In genomic region chr11:73995247-73995646, GRCh38 we compare ENCODE assay signal across 10 cellular contexts. TPM values are rescaled to one million over a fixed set of nuclear protein-coding genes. Genes with fewer than 3 reads are reported as not detected.
DNase-seq lines count a peak whose midpoint lies in the region; ATAC-seq and TF ChIP-seq lines count a peak whose summit lies in the region.
"Had no signal": no experiment of that assay in that cellular context is flagged by ENCODE, and none has a peak within 500 bp of the region (broad histone marks: within the 10 kb centered on the region; RNA-seq: fewer than 3 reads in every experiment).

No MANE protein-coding gene starts in this region.

- H3K4me2 ChIP-seq in OCI-LY3 (ENCODE audit: low read length) = peak overlapping the region; percentile 54
- no peak overlapping the region for H3K4me2 ChIP-seq in GM23338

- H3K9me3 ChIP-seq in OCI-LY3 (ENCODE audit: insufficient read depth, low read length) = no peaks in the 10 kb centered on the region
- H3K9me3 ChIP-seq: thoracic aorta had no signal

- H3K27ac Mint-ChIP-seq in GM23338 = no peak overlapping the region

- H3K27me3 ChIP-seq in OCI-LY3 (ENCODE audit: low read depth, low read length) (no peaks in the 10 kb centered on the region), GM23338 (ENCODE audit: insufficient read depth) (no peaks in the 10 kb centered on the region)

- peaks cover 2% of the 10 kb centered on the region for H3K27me3 Mint-ChIP-seq in GM23338 (ENCODE audit: insufficient read depth, low read depth, poor library complexity)

- H4K20me1 ChIP-seq in OCI-LY3 (ENCODE audit: insufficient read depth, low read length) = no peaks in the 10 kb centered on the region
- H4K20me1 ChIP-seq in GM23338 (replicated peaks; ENCODE audit: insufficient read depth) = no peaks in the 10 kb centered on the region

- peak overlapping the region; percentile 18; the same call in 1 of the 2 replicates for H3K9ac ChIP-seq in OCI-LY3 (ENCODE audit: low read length)

- H3K79me2 ChIP-seq in OCI-LY3 (ENCODE audit: low read length) (no peaks in the 10 kb centered on the region), GM23338 (replicated peaks; ENCODE audit: insufficient read depth) (no peaks in the 10 kb centered on the region)

- no peak overlapping the region for H3K4me3 Mint-ChIP-seq in GM23338

- H3K4me1 Mint-ChIP-seq in GM23338 = peaks cover 6% of the 10 kb centered on the region; the same call in 2 of the 3 replicates

- peaks cover 81% of the 10 kb centered on the region for H3K4me1 ChIP-seq in OCI-LY3 (ENCODE audit: low read length)
- peaks cover 13% of the 10 kb centered on the region; the same call in 1 of the 2 replicates for H3K4me1 ChIP-seq in GM23338 (ENCODE audit: insufficient read depth)

- H2AFZ ChIP-seq in OCI-LY3 (ENCODE audit: low read depth, low read length) (no peak overlapping the region), GM23338 (no peak overlapping the region)

- H3F3A ChIP-seq in GM23338 (replicated peaks; ENCODE audit: low read depth) = no peaks in the 10 kb centered on the region

- H3K36me3 ChIP-seq in OCI-LY3 (replicated peaks; ENCODE audit: low read depth, low read length) = no peaks in the 10 kb centered on the region
- no peaks in the 10 kb centered on the region for H3K36me3 ChIP-seq in GM23338 (ENCODE audit: insufficient read depth)
- H3K36me3 ChIP-seq: thoracic aorta had no signal

- TF ChIP-seq CTCF in OCI-LY3 (IDR thresholded peaks at IDR 0.05; ENCODE audit: low read depth, low read length) (no peak), GM23338 (conservative IDR thresholded peaks at IDR 0.05; ENCODE audit: low read depth in 2 of 2) (no peak)

- no peaks in the 10 kb centered on the region for H3K36me3 Mint-ChIP-seq in GM23338 (ENCODE audit: low read depth)

- ATAC-seq in GM21515 (IDR thresholded peaks at IDR 0.05; ENCODE audit: unreplicated experiment) (peak; percentile 45), GM23338 (no peak), HG03457 (IDR thresholded peaks at IDR 0.05; ENCODE audit: unreplicated experiment) (no peak)

- H3K9me2 ChIP-seq in GM23338 (ENCODE audit: insufficient read depth) = no peaks in the 10 kb centered on the region

- H3K27ac ChIP-seq in OCI-LY3 (ENCODE audit: low read length) (peak overlapping the region; percentile 55), GM23338 (ENCODE audit: low read depth) (no peak overlapping the region)
- H3K27ac ChIP-seq: thoracic aorta had no signal

- H3K4me3 ChIP-seq in OCI-LY3 (ENCODE audit: low read length) (peak overlapping the region; percentile 7; the same call in 1 of the 2 replicates), GM23338 (no peak overlapping the region)
- H3K4me3 ChIP-seq: thoracic aorta had no signal

- peak; percentile 95 for DNase-seq in DMS53 treated with DMSO at 0.1 percent for 48 hours (lab: John Stamatoyannopoulos, UW; ENCODE audit: unreplicated experiment)
- peak; percentile 3 for DNase-seq in kidney glomerular epithelial cell (lab: John Stamatoyannopoulos, UW)
- no peak for DNase-seq in SW480 (ENCODE audit: low spot score)
- DNase-seq in GM23338 (ENCODE audit: low spot score) = no peak
- DNase-seq in DMS114 treated with DMSO at 0.1 percent for 48 hours (lab: John Stamatoyannopoulos, UW; ENCODE audit: unreplicated experiment) = no peak

- H3K9me3 Mint-ChIP-seq in GM23338 = no peaks in the 10 kb centered on the region

TF ChIP-seq in GM23338, 12 proteins besides CTCF, POLR2A, EP300 and RAD21:
- TF ChIP-seq REST (IDR thresholded peaks at IDR 0.05; ENCODE audit: unreplicated experiment) (no peak), JUNB (IDR thresholded peaks at IDR 0.05; ENCODE audit: unreplicated experiment) (no peak)

RNA-seq across cellular contexts. Expression of gene UCP2, which starts 12.6 kb away (rescaled TPM):
- total RNA-seq in GM23338 (2014; rRNA removed; shearing (Covaris generic)) = 69.8 and 76.9 TPM in 2 replicates
- 59.4 and 60.1 TPM in 2 replicates for polyA plus RNA-seq in GM23338 (2016; fragmentation: Nextera tagmentation; extraction: Ambion mirVana)
- polyA plus RNA-seq: neural cell had no signal

RNA-seq across cellular contexts. Expression of gene UCP3, which starts 13.6 kb away (rescaled TPM):
- total RNA-seq in GM23338 (2014; rRNA removed; shearing (Covaris generic)) = 0.21 TPM in 1 of 2 replicates, not detected in the other
- 0.21 and 0.40 TPM in 2 replicates for polyA plus RNA-seq in GM23338 (2016; fragmentation: Nextera tagmentation; extraction: Ambion mirVana)

RNA-seq across cellular contexts. Expression of gene DNAJB13, which starts 44.4 kb away (rescaled TPM):
- total RNA-seq in GM23338 (2014; rRNA removed; shearing (Covaris generic)) = 0.14 TPM in 1 of 2 replicates, not detected in the other
- 0.32 and 0.50 TPM in 2 replicates for polyA plus RNA-seq in GM23338 (2016; fragmentation: Nextera tagmentation; extraction: Ambion mirVana)
- polyA plus RNA-seq: neural cell had no signal

Comparison
In these comparisons a context has a peak if more than half of its experiments do, and no peak if none do; other contexts are left out.
1. DNase-seq: peak in DMS53 treated with DMSO at 0.1 percent for 48 hours (single experiment) and kidney glomerular epithelial cell (single experiment); none in SW480 (single experiment), GM23338 (single experiment) and DMS114 treated with DMSO at 0.1 percent for 48 hours (single experiment).